ENCODE assay signal across 1 cellular context in the genomic region with DNA sequence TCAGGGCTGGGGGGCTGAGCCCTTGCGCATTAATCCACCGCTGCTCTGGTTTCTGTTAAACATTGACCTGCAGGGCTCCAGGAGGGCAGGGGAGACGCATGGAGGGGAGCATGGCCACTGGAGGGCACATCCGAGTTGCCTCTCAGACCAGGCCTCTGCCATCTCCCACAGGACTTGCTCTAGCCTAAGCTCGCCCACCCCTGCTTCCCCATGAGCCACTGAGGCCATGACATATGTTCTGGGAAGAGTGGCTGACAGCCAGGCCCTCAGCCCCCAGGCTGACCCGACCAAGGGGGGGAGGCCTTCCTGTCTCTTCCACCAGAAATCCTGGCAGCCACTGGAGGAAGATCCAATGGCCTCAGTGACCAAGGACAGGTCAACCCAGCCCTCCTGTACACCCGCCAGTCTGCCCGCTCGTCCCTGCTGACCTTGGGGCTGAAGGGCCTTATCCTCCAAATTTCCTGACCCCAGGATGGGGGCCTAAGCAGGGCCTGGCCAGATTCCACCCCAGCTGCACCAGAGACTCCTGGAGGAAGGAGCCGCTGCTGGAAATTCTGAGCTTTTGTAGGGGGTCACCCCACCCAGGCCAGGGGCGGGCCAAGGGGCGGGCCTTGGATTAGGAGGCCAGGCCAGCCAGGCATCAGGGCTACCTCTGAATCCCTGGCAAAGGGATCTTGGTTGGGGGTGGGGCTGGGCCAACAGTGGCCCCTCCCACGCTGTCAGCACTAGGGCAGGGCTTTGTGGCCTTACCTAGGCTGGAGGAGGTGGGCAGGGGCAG.
TF ChIP-seq lines count a peak whose summit lies in the region.

A gene with protein sequence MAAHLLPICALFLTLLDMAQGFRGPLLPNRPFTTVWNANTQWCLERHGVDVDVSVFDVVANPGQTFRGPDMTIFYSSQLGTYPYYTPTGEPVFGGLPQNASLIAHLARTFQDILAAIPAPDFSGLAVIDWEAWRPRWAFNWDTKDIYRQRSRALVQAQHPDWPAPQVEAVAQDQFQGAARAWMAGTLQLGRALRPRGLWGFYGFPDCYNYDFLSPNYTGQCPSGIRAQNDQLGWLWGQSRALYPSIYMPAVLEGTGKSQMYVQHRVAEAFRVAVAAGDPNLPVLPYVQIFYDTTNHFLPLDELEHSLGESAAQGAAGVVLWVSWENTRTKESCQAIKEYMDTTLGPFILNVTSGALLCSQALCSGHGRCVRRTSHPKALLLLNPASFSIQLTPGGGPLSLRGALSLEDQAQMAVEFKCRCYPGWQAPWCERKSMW (minus strand): TSS at position 537 of the 778 bp plus-strand sequence. CDS start 618 bp downstream, outside the sequence.

TF ChIP-seq in HepG2, 621 proteins besides CTCF, POLR2A, EP300 and RAD21 (continued from another document and continues in another):
- TF ChIP-seq, protein P1, sequence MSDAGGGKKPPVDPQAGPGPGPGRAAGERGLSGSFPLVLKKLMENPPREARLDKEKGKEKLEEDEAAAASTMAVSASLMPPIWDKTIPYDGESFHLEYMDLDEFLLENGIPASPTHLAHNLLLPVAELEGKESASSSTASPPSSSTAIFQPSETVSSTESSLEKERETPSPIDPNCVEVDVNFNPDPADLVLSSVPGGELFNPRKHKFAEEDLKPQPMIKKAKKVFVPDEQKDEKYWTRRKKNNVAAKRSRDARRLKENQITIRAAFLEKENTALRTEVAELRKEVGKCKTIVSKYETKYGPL (CRISPR knock-in tag; IDR thresholded peaks at IDR 0.05), result 0 out of 2 replicates have a peak, but pooled peaks have one; percentile 37
- TF ChIP-seq, protein P2, sequence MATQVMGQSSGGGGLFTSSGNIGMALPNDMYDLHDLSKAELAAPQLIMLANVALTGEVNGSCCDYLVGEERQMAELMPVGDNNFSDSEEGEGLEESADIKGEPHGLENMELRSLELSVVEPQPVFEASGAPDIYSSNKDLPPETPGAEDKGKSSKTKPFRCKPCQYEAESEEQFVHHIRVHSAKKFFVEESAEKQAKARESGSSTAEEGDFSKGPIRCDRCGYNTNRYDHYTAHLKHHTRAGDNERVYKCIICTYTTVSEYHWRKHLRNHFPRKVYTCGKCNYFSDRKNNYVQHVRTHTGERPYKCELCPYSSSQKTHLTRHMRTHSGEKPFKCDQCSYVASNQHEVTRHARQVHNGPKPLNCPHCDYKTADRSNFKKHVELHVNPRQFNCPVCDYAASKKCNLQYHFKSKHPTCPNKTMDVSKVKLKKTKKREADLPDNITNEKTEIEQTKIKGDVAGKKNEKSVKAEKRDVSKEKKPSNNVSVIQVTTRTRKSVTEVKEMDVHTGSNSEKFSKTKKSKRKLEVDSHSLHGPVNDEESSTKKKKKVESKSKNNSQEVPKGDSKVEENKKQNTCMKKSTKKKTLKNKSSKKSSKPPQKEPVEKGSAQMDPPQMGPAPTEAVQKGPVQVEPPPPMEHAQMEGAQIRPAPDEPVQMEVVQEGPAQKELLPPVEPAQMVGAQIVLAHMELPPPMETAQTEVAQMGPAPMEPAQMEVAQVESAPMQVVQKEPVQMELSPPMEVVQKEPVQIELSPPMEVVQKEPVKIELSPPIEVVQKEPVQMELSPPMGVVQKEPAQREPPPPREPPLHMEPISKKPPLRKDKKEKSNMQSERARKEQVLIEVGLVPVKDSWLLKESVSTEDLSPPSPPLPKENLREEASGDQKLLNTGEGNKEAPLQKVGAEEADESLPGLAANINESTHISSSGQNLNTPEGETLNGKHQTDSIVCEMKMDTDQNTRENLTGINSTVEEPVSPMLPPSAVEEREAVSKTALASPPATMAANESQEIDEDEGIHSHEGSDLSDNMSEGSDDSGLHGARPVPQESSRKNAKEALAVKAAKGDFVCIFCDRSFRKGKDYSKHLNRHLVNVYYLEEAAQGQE (IDR thresholded peaks at IDR 0.05; ENCODE audit: borderline replicate concordance in 1 of 2, low read depth in 1 of 2, low read length in 2 of 2), result 0 out of 4 replicates have a peak, but pooled peaks of 1 of the 2 experiments have one; percentile 56
- TF ChIP-seq XBP1 (CRISPR knock-in tag; IDR thresholded peaks at IDR 0.05), result peak; percentile 23; the same call in 1 of the 2 replicates
- TF ChIP-seq POLR2G (IDR thresholded peaks at IDR 0.05; ENCODE audit: low read depth, low read length), result peak; percentile 99
- TF ChIP-seq SMAD3 (CRISPR knock-in tag; IDR thresholded peaks at IDR 0.05), result no peak; the same call in 1 of the 2 replicates
- peak; percentile 71 for TF ChIP-seq ARNTL (CRISPR knock-in tag; IDR thresholded peaks at IDR 0.05)
- TF ChIP-seq ZSCAN30 (CRISPR knock-in tag; IDR thresholded peaks at IDR 0.05), result peak; percentile 89; the same call in 1 of the 2 replicates
- TF ChIP-seq, protein P3, sequence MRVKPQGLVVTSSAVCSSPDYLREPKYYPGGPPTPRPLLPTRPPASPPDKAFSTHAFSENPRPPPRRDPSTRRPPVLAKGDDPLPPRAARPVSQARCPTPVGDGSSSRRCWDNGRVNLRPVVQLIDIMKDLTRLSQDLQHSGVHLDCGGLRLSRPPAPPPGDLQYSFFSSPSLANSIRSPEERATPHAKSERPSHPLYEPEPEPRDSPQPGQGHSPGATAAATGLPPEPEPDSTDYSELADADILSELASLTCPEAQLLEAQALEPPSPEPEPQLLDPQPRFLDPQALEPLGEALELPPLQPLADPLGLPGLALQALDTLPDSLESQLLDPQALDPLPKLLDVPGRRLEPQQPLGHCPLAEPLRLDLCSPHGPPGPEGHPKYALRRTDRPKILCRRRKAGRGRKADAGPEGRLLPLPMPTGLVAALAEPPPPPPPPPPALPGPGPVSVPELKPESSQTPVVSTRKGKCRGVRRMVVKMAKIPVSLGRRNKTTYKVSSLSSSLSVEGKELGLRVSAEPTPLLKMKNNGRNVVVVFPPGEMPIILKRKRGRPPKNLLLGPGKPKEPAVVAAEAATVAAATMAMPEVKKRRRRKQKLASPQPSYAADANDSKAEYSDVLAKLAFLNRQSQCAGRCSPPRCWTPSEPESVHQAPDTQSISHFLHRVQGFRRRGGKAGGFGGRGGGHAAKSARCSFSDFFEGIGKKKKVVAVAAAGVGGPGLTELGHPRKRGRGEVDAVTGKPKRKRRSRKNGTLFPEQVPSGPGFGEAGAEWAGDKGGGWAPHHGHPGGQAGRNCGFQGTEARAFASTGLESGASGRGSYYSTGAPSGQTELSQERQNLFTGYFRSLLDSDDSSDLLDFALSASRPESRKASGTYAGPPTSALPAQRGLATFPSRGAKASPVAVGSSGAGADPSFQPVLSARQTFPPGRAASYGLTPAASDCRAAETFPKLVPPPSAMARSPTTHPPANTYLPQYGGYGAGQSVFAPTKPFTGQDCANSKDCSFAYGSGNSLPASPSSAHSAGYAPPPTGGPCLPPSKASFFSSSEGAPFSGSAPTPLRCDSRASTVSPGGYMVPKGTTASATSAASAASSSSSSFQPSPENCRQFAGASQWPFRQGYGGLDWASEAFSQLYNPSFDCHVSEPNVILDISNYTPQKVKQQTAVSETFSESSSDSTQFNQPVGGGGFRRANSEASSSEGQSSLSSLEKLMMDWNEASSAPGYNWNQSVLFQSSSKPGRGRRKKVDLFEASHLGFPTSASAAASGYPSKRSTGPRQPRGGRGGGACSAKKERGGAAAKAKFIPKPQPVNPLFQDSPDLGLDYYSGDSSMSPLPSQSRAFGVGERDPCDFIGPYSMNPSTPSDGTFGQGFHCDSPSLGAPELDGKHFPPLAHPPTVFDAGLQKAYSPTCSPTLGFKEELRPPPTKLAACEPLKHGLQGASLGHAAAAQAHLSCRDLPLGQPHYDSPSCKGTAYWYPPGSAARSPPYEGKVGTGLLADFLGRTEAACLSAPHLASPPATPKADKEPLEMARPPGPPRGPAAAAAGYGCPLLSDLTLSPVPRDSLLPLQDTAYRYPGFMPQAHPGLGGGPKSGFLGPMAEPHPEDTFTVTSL (CRISPR knock-in tag; IDR thresholded peaks at IDR 0.05; ENCODE audit: borderline replicate concordance), result peak; percentile 62; the same call in 1 of the 2 replicates
- TF ChIP-seq ZNF124 (CRISPR knock-in tag; IDR thresholded peaks at IDR 0.05), result no peak
- peak; percentile 95 for TF ChIP-seq ZFX (CRISPR knock-in tag; IDR thresholded peaks at IDR 0.05; ENCODE audit: low read depth)
- no peak for TF ChIP-seq NFE2L2 (IDR thresholded peaks at IDR 0.05; ENCODE audit: low read length)
- TF ChIP-seq ASH2L (IDR thresholded peaks at IDR 0.05; ENCODE audit: insufficient read length, low read depth, low read length), result peak; percentile 62
- TF ChIP-seq ZNF772 (CRISPR knock-in tag; IDR thresholded peaks at IDR 0.05), result peak; percentile 66; the same call in 1 of the 2 replicates
- TF ChIP-seq, protein P4, sequence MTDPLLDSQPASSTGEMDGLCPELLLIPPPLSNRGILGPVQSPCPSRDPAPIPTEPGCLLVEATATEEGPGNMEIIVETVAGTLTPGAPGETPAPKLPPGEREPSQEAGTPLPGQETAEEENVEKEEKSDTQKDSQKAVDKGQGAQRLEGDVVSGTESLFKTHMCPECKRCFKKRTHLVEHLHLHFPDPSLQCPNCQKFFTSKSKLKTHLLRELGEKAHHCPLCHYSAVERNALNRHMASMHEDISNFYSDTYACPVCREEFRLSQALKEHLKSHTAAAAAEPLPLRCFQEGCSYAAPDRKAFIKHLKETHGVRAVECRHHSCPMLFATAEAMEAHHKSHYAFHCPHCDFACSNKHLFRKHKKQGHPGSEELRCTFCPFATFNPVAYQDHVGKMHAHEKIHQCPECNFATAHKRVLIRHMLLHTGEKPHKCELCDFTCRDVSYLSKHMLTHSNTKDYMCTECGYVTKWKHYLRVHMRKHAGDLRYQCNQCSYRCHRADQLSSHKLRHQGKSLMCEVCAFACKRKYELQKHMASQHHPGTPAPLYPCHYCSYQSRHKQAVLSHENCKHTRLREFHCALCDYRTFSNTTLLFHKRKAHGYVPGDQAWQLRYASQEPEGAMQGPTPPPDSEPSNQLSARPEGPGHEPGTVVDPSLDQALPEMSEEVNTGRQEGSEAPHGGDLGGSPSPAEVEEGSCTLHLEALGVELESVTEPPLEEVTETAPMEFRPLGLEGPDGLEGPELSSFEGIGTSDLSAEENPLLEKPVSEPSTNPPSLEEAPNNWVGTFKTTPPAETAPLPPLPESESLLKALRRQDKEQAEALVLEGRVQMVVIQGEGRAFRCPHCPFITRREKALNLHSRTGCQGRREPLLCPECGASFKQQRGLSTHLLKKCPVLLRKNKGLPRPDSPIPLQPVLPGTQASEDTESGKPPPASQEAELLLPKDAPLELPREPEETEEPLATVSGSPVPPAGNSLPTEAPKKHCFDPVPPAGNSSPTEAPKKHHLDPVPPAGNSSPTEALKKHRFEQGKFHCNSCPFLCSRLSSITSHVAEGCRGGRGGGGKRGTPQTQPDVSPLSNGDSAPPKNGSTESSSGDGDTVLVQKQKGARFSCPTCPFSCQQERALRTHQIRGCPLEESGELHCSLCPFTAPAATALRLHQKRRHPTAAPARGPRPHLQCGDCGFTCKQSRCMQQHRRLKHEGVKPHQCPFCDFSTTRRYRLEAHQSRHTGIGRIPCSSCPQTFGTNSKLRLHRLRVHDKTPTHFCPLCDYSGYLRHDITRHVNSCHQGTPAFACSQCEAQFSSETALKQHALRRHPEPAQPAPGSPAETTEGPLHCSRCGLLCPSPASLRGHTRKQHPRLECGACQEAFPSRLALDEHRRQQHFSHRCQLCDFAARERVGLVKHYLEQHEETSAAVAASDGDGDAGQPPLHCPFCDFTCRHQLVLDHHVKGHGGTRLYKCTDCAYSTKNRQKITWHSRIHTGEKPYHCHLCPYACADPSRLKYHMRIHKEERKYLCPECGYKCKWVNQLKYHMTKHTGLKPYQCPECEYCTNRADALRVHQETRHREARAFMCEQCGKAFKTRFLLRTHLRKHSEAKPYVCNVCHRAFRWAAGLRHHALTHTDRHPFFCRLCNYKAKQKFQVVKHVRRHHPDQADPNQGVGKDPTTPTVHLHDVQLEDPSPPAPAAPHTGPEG (CRISPR knock-in tag; IDR thresholded peaks at IDR 0.05), result no peak
- TF ChIP-seq, protein P5, sequence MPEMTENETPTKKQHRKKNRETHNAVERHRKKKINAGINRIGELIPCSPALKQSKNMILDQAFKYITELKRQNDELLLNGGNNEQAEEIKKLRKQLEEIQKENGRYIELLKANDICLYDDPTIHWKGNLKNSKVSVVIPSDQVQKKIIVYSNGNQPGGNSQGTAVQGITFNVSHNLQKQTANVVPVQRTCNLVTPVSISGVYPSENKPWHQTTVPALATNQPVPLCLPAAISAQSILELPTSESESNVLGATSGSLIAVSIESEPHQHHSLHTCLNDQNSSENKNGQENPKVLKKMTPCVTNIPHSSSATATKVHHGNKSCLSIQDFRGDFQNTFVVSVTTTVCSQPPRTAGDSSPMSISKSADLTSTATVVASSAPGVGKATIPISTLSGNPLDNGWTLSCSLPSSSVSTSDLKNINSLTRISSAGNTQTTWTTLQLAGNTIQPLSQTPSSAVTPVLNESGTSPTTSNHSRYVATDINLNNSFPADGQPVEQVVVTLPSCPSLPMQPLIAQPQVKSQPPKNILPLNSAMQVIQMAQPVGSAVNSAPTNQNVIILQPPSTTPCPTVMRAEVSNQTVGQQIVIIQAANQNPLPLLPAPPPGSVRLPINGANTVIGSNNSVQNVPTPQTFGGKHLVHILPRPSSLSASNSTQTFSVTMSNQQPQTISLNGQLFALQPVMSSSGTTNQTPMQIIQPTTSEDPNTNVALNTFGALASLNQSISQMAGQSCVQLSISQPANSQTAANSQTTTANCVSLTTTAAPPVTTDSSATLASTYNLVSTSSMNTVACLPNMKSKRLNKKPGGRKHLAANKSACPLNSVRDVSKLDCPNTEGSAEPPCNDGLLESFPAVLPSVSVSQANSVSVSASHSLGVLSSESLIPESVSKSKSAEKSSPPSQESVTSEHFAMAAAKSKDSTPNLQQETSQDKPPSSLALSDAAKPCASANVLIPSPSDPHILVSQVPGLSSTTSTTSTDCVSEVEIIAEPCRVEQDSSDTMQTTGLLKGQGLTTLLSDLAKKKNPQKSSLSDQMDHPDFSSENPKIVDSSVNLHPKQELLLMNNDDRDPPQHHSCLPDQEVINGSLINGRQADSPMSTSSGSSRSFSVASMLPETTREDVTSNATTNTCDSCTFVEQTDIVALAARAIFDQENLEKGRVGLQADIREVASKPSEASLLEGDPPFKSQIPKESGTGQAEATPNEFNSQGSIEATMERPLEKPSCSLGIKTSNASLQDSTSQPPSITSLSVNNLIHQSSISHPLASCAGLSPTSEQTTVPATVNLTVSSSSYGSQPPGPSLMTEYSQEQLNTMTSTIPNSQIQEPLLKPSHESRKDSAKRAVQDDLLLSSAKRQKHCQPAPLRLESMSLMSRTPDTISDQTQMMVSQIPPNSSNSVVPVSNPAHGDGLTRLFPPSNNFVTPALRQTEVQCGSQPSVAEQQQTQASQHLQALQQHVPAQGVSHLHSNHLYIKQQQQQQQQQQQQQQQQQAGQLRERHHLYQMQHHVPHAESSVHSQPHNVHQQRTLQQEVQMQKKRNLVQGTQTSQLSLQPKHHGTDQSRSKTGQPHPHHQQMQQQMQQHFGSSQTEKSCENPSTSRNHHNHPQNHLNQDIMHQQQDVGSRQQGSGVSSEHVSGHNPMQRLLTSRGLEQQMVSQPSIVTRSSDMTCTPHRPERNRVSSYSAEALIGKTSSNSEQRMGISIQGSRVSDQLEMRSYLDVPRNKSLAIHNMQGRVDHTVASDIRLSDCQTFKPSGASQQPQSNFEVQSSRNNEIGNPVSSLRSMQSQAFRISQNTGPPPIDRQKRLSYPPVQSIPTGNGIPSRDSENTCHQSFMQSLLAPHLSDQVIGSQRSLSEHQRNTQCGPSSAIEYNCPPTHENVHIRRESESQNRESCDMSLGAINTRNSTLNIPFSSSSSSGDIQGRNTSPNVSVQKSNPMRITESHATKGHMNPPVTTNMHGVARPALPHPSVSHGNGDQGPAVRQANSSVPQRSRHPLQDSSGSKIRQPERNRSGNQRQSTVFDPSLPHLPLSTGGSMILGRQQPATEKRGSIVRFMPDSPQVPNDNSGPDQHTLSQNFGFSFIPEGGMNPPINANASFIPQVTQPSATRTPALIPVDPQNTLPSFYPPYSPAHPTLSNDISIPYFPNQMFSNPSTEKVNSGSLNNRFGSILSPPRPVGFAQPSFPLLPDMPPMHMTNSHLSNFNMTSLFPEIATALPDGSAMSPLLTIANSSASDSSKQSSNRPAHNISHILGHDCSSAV (CRISPR knock-in tag; IDR thresholded peaks at IDR 0.05; ENCODE audit: borderline replicate concordance), result no peak
